Comparison of ENCODE assay signal across 8 cellular contexts in the genomic region with DNA sequence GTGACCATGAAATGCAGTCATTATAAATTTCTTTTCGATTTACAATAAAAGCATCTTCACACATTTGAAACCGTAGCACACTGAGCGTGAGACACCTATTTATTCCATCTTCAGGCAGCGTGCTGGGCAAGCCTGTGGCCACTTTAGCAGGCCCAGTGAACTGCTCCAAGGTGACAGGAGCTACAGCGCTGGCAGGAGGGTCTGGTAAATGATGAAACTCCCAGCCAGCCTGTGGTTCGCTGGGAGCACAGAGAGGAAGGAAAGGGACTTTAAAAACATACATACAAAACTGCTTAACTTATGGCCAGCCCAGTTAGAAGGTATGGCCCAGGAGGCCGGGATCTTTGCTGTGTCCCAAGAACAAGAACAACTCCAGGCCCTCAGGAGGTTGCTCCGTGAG. TPM values are rescaled to one million over a fixed set of nuclear protein-coding genes. Genes with fewer than 3 reads are reported as not detected.
A peak's percentile ranks its signal among the peaks of the same experiment; 100 is the strongest.
DNase-seq lines count a peak whose midpoint lies in the region; ATAC-seq and TF ChIP-seq lines count a peak whose summit lies in the region.

No MANE protein-coding gene starts in this region.

- H3K4me2 ChIP-seq in SK-N-SH (peak overlapping the region; percentile 75), fibroblast of lung (ENCODE audit: extremely low read depth, insufficient read depth, low read length) (no peak overlapping the region)

- DNase-seq in SK-N-SH = no peak
- no peak for DNase-seq in RWPE2 (ENCODE audit: low spot score)
- no peak for DNase-seq in fibroblast of lung (ENCODE audit: low read depth in 2 of 2)
- peak; percentile 60 for DNase-seq in spleen
- no peak for DNase-seq in inferior parietal cortex (ENCODE audit: extremely low spot score)

- CTCF ChIA-PET in SK-N-SH (lab: Yijun Ruan, JAX) = interaction anchor here (1.0 kb wide), 1 partner anchor 143 kb away, joined by 3 read pairs; no protein-coding TSS in a partner anchor

- no peak for TF ChIP-seq CTCF in SK-N-SH (IDR thresholded peaks at IDR 0.05)
- no peak for TF ChIP-seq CTCF in RWPE2 (IDR thresholded peaks at IDR 0.05; ENCODE audit: poor library complexity, severe bottlenecking)
- TF ChIP-seq CTCF in fibroblast of lung (conservative IDR thresholded peaks at IDR 0.05 in 1 of 2, IDR thresholded peaks at IDR 0.05 in 1 of 2; ENCODE audit: low read depth in 1 of 2, low read length in 2 of 2) = no peak
- no peak for TF ChIP-seq CTCF in spleen (IDR thresholded peaks at IDR 0.05 in 8 of 11, conservative IDR thresholded peaks at IDR 0.05 in 3 of 11)

- TF ChIP-seq EP300 in SK-N-SH (IDR thresholded peaks at IDR 0.05; ENCODE audit: borderline replicate concordance in 1 of 2, low read depth in 1 of 2, low read length in 1 of 2) = no peak

- H3K9me3 ChIP-seq in SK-N-SH (no peaks in the 10 kb centered on the region), RWPE2 (ENCODE audit: severe bottlenecking) (no peaks in the 10 kb centered on the region), fibroblast of lung (ENCODE audit: control insufficient read depth, insufficient read depth, low read depth, low read length) (no peaks in the 10 kb centered on the region), spleen (no peaks in the 10 kb centered on the region)

- no peak overlapping the region for H3K9ac ChIP-seq in SK-N-SH
- no peak overlapping the region for H3K9ac ChIP-seq in fibroblast of lung (ENCODE audit: insufficient read depth, low read length)

- H3K79me2 ChIP-seq in SK-N-SH (ENCODE audit: insufficient read depth) = peaks cover 86% of the 10 kb centered on the region
- H3K79me2 ChIP-seq in fibroblast of lung (ENCODE audit: control insufficient read depth, insufficient read depth, low read length) = peaks cover 58% of the 10 kb centered on the region

- H3K36me3 ChIP-seq in SK-N-SH (replicated peaks in 1 of 2; ENCODE audit: control insufficient read depth in 1 of 2, insufficient read depth in 2 of 2, low read length in 1 of 2) (no peaks in the 10 kb centered on the region), RWPE2 (ENCODE audit: low read depth) (0 out of 2 replicates have a peak, but pooled peaks cover 5% of the 10 kb centered on the region), fibroblast of lung (ENCODE audit: control insufficient read depth, insufficient read depth, low read length) (no peaks in the 10 kb centered on the region), spleen (no peaks in the 10 kb centered on the region)

- H2AFZ ChIP-seq in SK-N-SH (ENCODE audit: low read depth) (no peak overlapping the region), fibroblast of lung (ENCODE audit: low read length) (no peak overlapping the region)

- no peak for TF ChIP-seq RAD21 in SK-N-SH (IDR thresholded peaks at IDR 0.05; ENCODE audit: low read length)

- TF ChIP-seq POLR2A in spleen (IDR thresholded peaks at IDR 0.05) = no peak

- intact Hi-C loops in spleen (cut with DNase I; ENCODE audit: low total_unique reads) = loop anchor here (5.0 to 10.0 kb wide), 2 partner anchors 32 to 60 kb away; no protein-coding TSS in a partner anchor

- no peak for ATAC-seq in SK-N-SH treated with all-trans-retinoic acid at 6 μM for 48 hours
- no peak for ATAC-seq in RWPE2 (ENCODE audit: low read depth)
- no peak for ATAC-seq in GM19397 (IDR thresholded peaks at IDR 0.05; ENCODE audit: unreplicated experiment)
- no peak for ATAC-seq in HG02798 (IDR thresholded peaks at IDR 0.05; ENCODE audit: poor library complexity, unreplicated experiment)

- POLR2A ChIA-PET in SK-N-SH (lab: Yijun Ruan, JAX) = no interaction called here

- H3K27me3 ChIP-seq in SK-N-SH (ENCODE audit: insufficient read depth) (no peaks in the 10 kb centered on the region), RWPE2 (ENCODE audit: insufficient read depth, poor library complexity, severe bottlenecking) (no peaks in the 10 kb centered on the region), fibroblast of lung (ENCODE audit: control insufficient read depth, insufficient read depth, low read length) (no peaks in the 10 kb centered on the region), spleen (replicated peaks in 1 of 7) (no peaks in the 10 kb centered on the region)

- H3K4me3 ChIP-seq in SK-N-SH (ENCODE audit: low read depth in 2 of 2, low read length in 1 of 2) (no peak overlapping the region), RWPE2 (ENCODE audit: severe bottlenecking) (no peak overlapping the region), fibroblast of lung (replicated peaks in 1 of 4; ENCODE audit: control extremely low read depth in 1 of 4, insufficient read depth in 1 of 4, low read depth in 3 of 4, low read length in 4 of 4) (no peak overlapping the region), spleen (peak overlapping the region in 1 of 8 donors; percentile 52)

- H3K27ac ChIP-seq in SK-N-SH (ENCODE audit: low read depth in 2 of 2, low read length in 1 of 2) (peak overlapping the region; percentile 11 to 95; a peak in 2 of 4 replicates), RWPE2 (ENCODE audit: poor library complexity, severe bottlenecking) (peak overlapping the region; percentile 88), fibroblast of lung (ENCODE audit: insufficient read depth, low read length) (peak overlapping the region; percentile 26), spleen (peak overlapping the region; percentile 65 to 98 (median 89))

- H3F3A ChIP-seq in SK-N-SH (replicated peaks; ENCODE audit: insufficient read depth) = peaks cover 14% of the 10 kb centered on the region

- no peaks in the 10 kb centered on the region for H3K9me2 ChIP-seq in SK-N-SH

- WGBS in SK-N-SH (ENCODE audit: low lambda C conversion rate) = 91% methylated on average over 8 of the region's 8 CpGs
- 52 to 71% (median 64%) methylated on average over 8 of the region's 8 CpGs for WGBS in spleen, 5 donors

- H4K20me1 ChIP-seq in SK-N-SH (ENCODE audit: insufficient read depth) (peaks cover 44% of the 10 kb centered on the region), fibroblast of lung (ENCODE audit: control insufficient read depth, extremely low read depth, insufficient read depth, low read length) (no peaks in the 10 kb centered on the region)

- H3K4me1 ChIP-seq in SK-N-SH (ENCODE audit: control insufficient read depth in 1 of 2, insufficient read depth in 2 of 2, low read depth in 1 of 2, low read length in 1 of 2) = peaks cover 31 to 42% of the 10 kb centered on the region in 2 experiments
- peaks cover 51% of the 10 kb centered on the region for H3K4me1 ChIP-seq in RWPE2 (ENCODE audit: insufficient read depth, poor library complexity, severe bottlenecking)
- peaks cover 37% of the 10 kb centered on the region for H3K4me1 ChIP-seq in fibroblast of lung (ENCODE audit: control insufficient read depth, extremely low read depth, insufficient read depth, low read length)
- peaks cover 73 to 94% (median 92%) of the 10 kb centered on the region in 6 donors for H3K4me1 ChIP-seq in spleen

TF ChIP-seq in SK-N-SH, 30 proteins besides CTCF, POLR2A, EP300 and RAD21 (continues in another document):
- TF ChIP-seq SIN3A (IDR thresholded peaks at IDR 0.05; ENCODE audit: borderline replicate concordance, low read depth, low read length) (no peak), FOSL2 (IDR thresholded peaks at IDR 0.05; ENCODE audit: borderline replicate concordance, low read depth) (no peak), NFIC (IDR thresholded peaks at IDR 0.05; ENCODE audit: borderline replicate concordance) (no peak), YY1 (IDR thresholded peaks at IDR 0.05; ENCODE audit: low read depth) (no peak), RCOR1 (IDR thresholded peaks at IDR 0.05; ENCODE audit: low read length) (no peak), JUND (IDR thresholded peaks at IDR 0.05) (no peak)
- TF ChIP-seq, protein P1, sequence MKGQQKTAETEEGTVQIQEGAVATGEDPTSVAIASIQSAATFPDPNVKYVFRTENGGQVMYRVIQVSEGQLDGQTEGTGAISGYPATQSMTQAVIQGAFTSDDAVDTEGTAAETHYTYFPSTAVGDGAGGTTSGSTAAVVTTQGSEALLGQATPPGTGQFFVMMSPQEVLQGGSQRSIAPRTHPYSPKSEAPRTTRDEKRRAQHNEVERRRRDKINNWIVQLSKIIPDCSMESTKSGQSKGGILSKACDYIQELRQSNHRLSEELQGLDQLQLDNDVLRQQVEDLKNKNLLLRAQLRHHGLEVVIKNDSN (IDR thresholded peaks at IDR 0.05; ENCODE audit: borderline replicate concordance, low read depth) = no peak

TF ChIP-seq in SK-N-SH treated with all-trans-retinoic acid at 6 μM for 48 hours, 23 proteins besides CTCF, POLR2A, EP300 and RAD21 (continues in another document):
- TF ChIP-seq PPARA (CRISPR knock-in tag; IDR thresholded peaks at IDR 0.05; ENCODE audit: borderline replicate concordance) (no peak), ZNF565 (CRISPR knock-in tag; conservative IDR thresholded peaks at IDR 0.05; ENCODE audit: low read depth) (no peak), TSHZ2 (CRISPR knock-in tag; IDR thresholded peaks at IDR 0.05) (no peak), OSR1 (CRISPR knock-in tag; IDR thresholded peaks at IDR 0.05) (no peak), CSDC2 (CRISPR knock-in tag; IDR thresholded peaks at IDR 0.05) (no peak)

RNA-seq across cellular contexts. Expression of gene RAPGEF1, which starts 5.1 kb away (rescaled TPM):
- polyA plus RNA-seq in SK-N-SH (2012; rRNA removed) (26.2 and 27.0 TPM in 2 replicates), fibroblast of lung (33.3 and 37.0 TPM in 2 replicates), spleen (10 to 100 TPM; 16.9 to 47.8 (median 19.9) TPM)
- 16.1 and 21.6 TPM in 2 replicates for polyA plus RNA-seq in SK-N-SH (2012; cell fraction: cytosol; rRNA removed)
- 28.8 and 31.1 TPM in 2 replicates for polyA plus RNA-seq in SK-N-SH (2012; cell fraction: nucleus; rRNA removed)
- total RNA-seq in fibroblast of lung (27.5 and 42.8 TPM in 2 replicates), spleen (100 to 1,000 TPM in 6 of 7 donors, 10 to 100 TPM in 1; 88.1 to 137 (median 118) TPM)
- polyA plus RNA-seq in fibroblast of lung (2012) = 33.7 and 34.4 TPM in 2 replicates
- polyA minus RNA-seq in fibroblast of lung (ENCODE audit: low replicate concordance) = 64.7 and 74.7 TPM in 2 replicates

Comparison
In these comparisons a context has a peak if more than half of its experiments do, and no peak if none do; other contexts are left out.
1. H3K27ac ChIP-seq: peak in every context shown above with its lines; median percentile 89 in spleen; 88 in RWPE2; 53 in SK-N-SH; 26 in fibroblast of lung.